In the genomic region with DNA sequence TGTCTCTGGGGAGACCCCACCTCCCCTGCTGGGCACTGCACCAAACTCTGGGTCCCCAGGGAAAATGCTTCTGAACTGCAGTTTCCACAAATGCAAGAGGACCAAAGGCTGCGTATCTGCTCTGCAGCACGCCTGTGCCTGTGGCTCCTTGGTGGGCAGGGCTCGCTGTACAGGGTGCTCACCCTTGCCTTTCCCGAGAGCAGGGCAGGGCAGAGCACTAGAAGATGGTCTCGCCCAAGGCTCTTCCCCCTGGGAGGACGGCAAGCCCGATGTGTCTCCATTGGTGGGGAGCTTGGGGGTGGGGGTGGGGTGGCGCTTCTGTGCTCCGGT, we compare ENCODE assay signal across 13 cellular contexts.
"Had no signal": no experiment of that assay in that cellular context is flagged by ENCODE, and none has a peak within 500 bp of the region (broad histone marks: within the 10 kb centered on the region; RNA-seq: fewer than 3 reads in every experiment).

No MANE protein-coding gene starts in this region.

- H3K27ac ChIP-seq: adrenal gland, esophagus muscularis mucosa, sigmoid colon had no signal

- H3K9me3 Mint-ChIP-seq: activated T-helper 17 cell treated with anti-CD3 and anti-CD28 coated beads, Interleukin-2, amount 50 U/mL, for 72 hours; immature natural killer cell had no signal

- H3K4me1 Mint-ChIP-seq: activated T-helper 17 cell treated with anti-CD3 and anti-CD28 coated beads, Interleukin-2, amount 50 U/mL, for 72 hours had no signal

- H3K4me3 ChIP-seq: adrenal gland, esophagus muscularis mucosa, sigmoid colon had no signal

- H3K27ac Mint-ChIP-seq: activated T-helper 17 cell treated with anti-CD3 and anti-CD28 coated beads, Interleukin-2, amount 50 U/mL, for 72 hours; immature natural killer cell; nephron progenitor cell had no signal

- ATAC-seq: activated T-helper 17 cell treated with anti-CD3 and anti-CD28 coated beads, Interleukin-2, amount 50 U/mL, for 72 hours; left cardiac atrium; stimulated activated naive CD8-positive, alpha-beta T cell treated with anti-CD3 and anti-CD28 coated beads, Interleukin-15, Interleukin-2, amounts not matched to agents 100 U/mL and 50 U/mL, for 24 hours had no signal

- H3K36me3 Mint-ChIP-seq: immature natural killer cell had no signal

- DNase-seq: activated CD4-positive, alpha-beta T cell treated with anti-CD3 and anti-CD28 coated beads, Interleukin-2, amount 50 U/mL, for 48 hours; activated CD4-positive, CD25-positive, alpha-beta regulatory T cell treated with anti-CD3 and anti-CD28 coated beads, Interleukin-2, amount 50 U/mL, for 72 hours; activated naive CD4-positive, alpha-beta T cell treated with anti-CD3 and anti-CD28 coated beads, Interleukin-2, amount 50 U/mL, for 16 hours; central memory CD4-positive, alpha-beta T cell; immature natural killer cell; left cardiac atrium; nephron progenitor cell; sigmoid colon; stimulated activated CD4-positive, alpha-beta T cell treated with anti-CD3 and anti-CD28 coated beads, Interleukin-12 subunit alpha, Interleukin-12 subunit beta, amount 100 ng/mL, for 4 hours; stimulated activated naive CD8-positive, alpha-beta T cell treated with anti-CD3 and anti-CD28 coated beads, Interleukin-15, Interleukin-2, amounts not matched to agents 100 U/mL and 50 U/mL, for 24 hours had no signal

- H3K36me3 ChIP-seq: adrenal gland, esophagus muscularis mucosa, sigmoid colon had no signal

- H3K4me3 Mint-ChIP-seq: activated T-helper 17 cell treated with anti-CD3 and anti-CD28 coated beads, Interleukin-2, amount 50 U/mL, for 72 hours had no signal

- H3K9me3 ChIP-seq: adrenal gland had no signal
